Comparison of ENCODE assay signal across 14 cellular contexts in genomic region chr7:111384065-111384891, GRCh38.
DNase-seq lines count a peak whose midpoint lies in the region; ATAC-seq, FAIRE-seq and TF ChIP-seq lines count a peak whose summit lies in the region.
"Had no signal": no experiment of that assay in that cellular context is flagged by ENCODE, and none has a peak within 500 bp of the region (broad histone marks: within the 10 kb centered on the region; RNA-seq: fewer than 3 reads in every experiment).

No MANE protein-coding gene starts in this region.

- POLR2A ChIA-PET in A549 (lab: Yijun Ruan, JAX) = no interaction called here

- no peak overlapping the region for H3K27ac Mint-ChIP-seq in immature natural killer cell
- H3K27ac Mint-ChIP-seq: activated CD4-positive, alpha-beta T cell treated with anti-CD3 and anti-CD28 coated beads, Interleukin-2, amount 10 ng/mL, durations not matched to agents 7 days and 5 days; activated T-helper 2 cell treated with anti-CD3 and anti-CD28 coated beads, Interferon-gamma antibody, Interleukin-2, Interleukin-4, amounts not matched to agents 10 μg/mL and 5 μg/mL and 100 μg/mL, durations not matched to agents 14 hours and 24 hours and 36 hours; effector memory CD8-positive, alpha-beta T cell had no signal

- BruUV-seq in mammary epithelial cell (replicated peaks; lab: Mats Ljungman, UMichigan) = no TSS peak

- peaks cover 23% of the 10 kb centered on the region for H3K4me1 ChIP-seq in A549
- H3K4me1 ChIP-seq in mammary epithelial cell (ENCODE audit: insufficient read depth, low read length) = peaks cover 25% of the 10 kb centered on the region
- no peaks in the 10 kb centered on the region for H3K4me1 ChIP-seq in hepatocyte (ENCODE audit: insufficient read depth)
- H3K4me1 ChIP-seq in esophagus muscularis mucosa = peaks cover 0 to 3% (median 0%) of the 10 kb centered on the region in 4 donors

- peaks cover 0 to 2% of the 10 kb centered on the region in 2 donors for H3K4me1 Mint-ChIP-seq in immature natural killer cell
- H3K4me1 Mint-ChIP-seq: activated CD4-positive, alpha-beta T cell treated with anti-CD3 and anti-CD28 coated beads, Interleukin-2, amount 10 ng/mL, durations not matched to agents 7 days and 5 days had no signal

- H3K27me3 Mint-ChIP-seq in immature natural killer cell (ENCODE audit: low read depth in 3 of 3) = peaks cover 0 to 2% (median 0%) of the 10 kb centered on the region in 3 donors
- H3K27me3 Mint-ChIP-seq: activated CD4-positive, alpha-beta T cell treated with anti-CD3 and anti-CD28 coated beads, Interleukin-2, amount 10 ng/mL, durations not matched to agents 7 days and 5 days; effector memory CD8-positive, alpha-beta T cell had no signal

- no peak overlapping the region for H3K9ac ChIP-seq in mammary epithelial cell (ENCODE audit: insufficient read depth, low read length)

- H2AFZ ChIP-seq in mammary epithelial cell (ENCODE audit: low read depth, low read length) = peak overlapping the region; percentile 46
- no peak overlapping the region for H2AFZ ChIP-seq in hepatocyte

- peaks cover 0 to 8% (median 6%) of the 10 kb centered on the region in 3 donors for H3K36me3 Mint-ChIP-seq in immature natural killer cell

- H3K9me3 Mint-ChIP-seq in immature natural killer cell = peaks cover 2 to 13% (median 6%) of the 10 kb centered on the region in 6 donors
- H3K9me3 Mint-ChIP-seq: activated T-helper 2 cell treated with anti-CD3 and anti-CD28 coated beads, Interferon-gamma antibody, Interleukin-2, Interleukin-4, amounts not matched to agents 10 μg/mL and 5 μg/mL and 100 μg/mL, durations not matched to agents 14 hours and 24 hours and 36 hours had no signal

- H3K27ac ChIP-seq in A549 (peak overlapping the region; percentile 59 to 81), mammary epithelial cell (ENCODE audit: insufficient read depth, low read depth, low read length) (peak overlapping the region; percentile 26), hepatocyte (no peak overlapping the region), esophagus muscularis mucosa (replicated peaks in 1 of 4) (no peak overlapping the region)
- H3K27ac ChIP-seq: ovary had no signal

- TF ChIP-seq CTCF in A549 (IDR thresholded peaks at IDR 0.05) (no peak), mammary epithelial cell (conservative IDR thresholded peaks at IDR 0.05 in 1 of 2, IDR thresholded peaks at IDR 0.05 in 1 of 2; ENCODE audit: extremely low read depth in 1 of 2, insufficient read depth in 1 of 2, low read depth in 1 of 2, low read length in 2 of 2) (no peak), hepatocyte (IDR thresholded peaks at IDR 0.05; ENCODE audit: poor library complexity) (no peak), esophagus muscularis mucosa (IDR thresholded peaks at IDR 0.05) (no peak)

- H3K4me3 ChIP-seq in A549 (no peak overlapping the region), mammary epithelial cell (replicated peaks in 1 of 3; ENCODE audit: insufficient read depth in 1 of 3, low read depth in 2 of 3, low read length in 3 of 3) (no peak overlapping the region), hepatocyte (no peak overlapping the region), esophagus muscularis mucosa (no peak overlapping the region)
- H3K4me3 ChIP-seq: ovary had no signal

- DNase-seq in A549 (ENCODE audit: low read depth in 1 of 2, low spot score in 1 of 2) (peak; percentile 35 to 38), HT1080 (ENCODE audit: low read depth) (peak; percentile 11), mammary epithelial cell (peak; percentile 68), hepatocyte (ENCODE audit: low spot score) (peak; percentile 11), immature natural killer cell (no peak), esophagus muscularis mucosa (ENCODE audit: extremely low spot score) (no peak), NCI-H187 treated with DMSO at 0.1 percent for 48 hours (lab: John Stamatoyannopoulos, UW) (no peak)
- DNase-seq: activated CD4-positive, alpha-beta T cell treated with anti-CD3 and anti-CD28 coated beads, Interleukin-2, amount 10 ng/mL, durations not matched to agents 7 days and 5 days; effector memory CD8-positive, alpha-beta T cell; H7; ovary; substantia nigra had no signal

- CTCF ChIA-PET in A549 (lab: Yijun Ruan, JAX) (no interaction called here), mammary epithelial cell (lab: Charles Lee; ENCODE audit: low non-redundant PET) (interaction anchor here (0.6 kb wide), 1 partner anchor 15 kb away, joined by 4 read pairs; no protein-coding TSS in a partner anchor)

- dilution Hi-C loops in mammary epithelial cell (cut with HindIII; ENCODE audit: low sequenced_read_pairs) = no loop called here

- no peaks in the 10 kb centered on the region for H4K20me1 ChIP-seq in mammary epithelial cell (ENCODE audit: insufficient read depth, low read length)
- no peaks in the 10 kb centered on the region for H4K20me1 ChIP-seq in hepatocyte (ENCODE audit: insufficient read depth, poor library complexity, severe bottlenecking)

- in situ Hi-C loops in mammary epithelial cell (cut with MboI; ENCODE audit: low sequenced_read_pairs in 2 of 2) = no loop called here

- H3K27me3 ChIP-seq in mammary epithelial cell (ENCODE audit: insufficient read depth, low read length) (no peaks in the 10 kb centered on the region), hepatocyte (no peaks in the 10 kb centered on the region), esophagus muscularis mucosa (no peaks in the 10 kb centered on the region)
- H3K27me3 ChIP-seq: ovary had no signal

- TF ChIP-seq EP300 in A549 (IDR thresholded peaks at IDR 0.05) = no peak
- TF ChIP-seq EP300 in esophagus muscularis mucosa (IDR thresholded peaks at IDR 0.05) = no peak

- H3K36me3 ChIP-seq in mammary epithelial cell (ENCODE audit: insufficient read depth, low read length) (no peaks in the 10 kb centered on the region), hepatocyte (replicated peaks; ENCODE audit: insufficient read depth, low read depth) (no peaks in the 10 kb centered on the region), esophagus muscularis mucosa (no peaks in the 10 kb centered on the region)
- H3K36me3 ChIP-seq: ovary had no signal

- H3K9me3 ChIP-seq in A549 (no peaks in the 10 kb centered on the region), mammary epithelial cell (replicated peaks; ENCODE audit: insufficient read depth, low read length) (no peaks in the 10 kb centered on the region), hepatocyte (ENCODE audit: low read depth) (no peaks in the 10 kb centered on the region), esophagus muscularis mucosa (no peaks in the 10 kb centered on the region)
- H3K9me3 ChIP-seq: ovary had no signal

- no peaks in the 10 kb centered on the region for H3K9me2 ChIP-seq in hepatocyte (replicated peaks; ENCODE audit: insufficient read depth)

- peak overlapping the region; percentile 63 for H3K4me2 ChIP-seq in A549
- H3K4me2 ChIP-seq in mammary epithelial cell (ENCODE audit: insufficient read depth, low read depth, low read length) = no peak overlapping the region
- H3K4me2 ChIP-seq in hepatocyte = no peak overlapping the region

- no peak for TF ChIP-seq RAD21 in A549 (conservative IDR thresholded peaks at IDR 0.05 in 1 of 2, IDR thresholded peaks at IDR 0.05 in 1 of 2)

- FAIRE-seq in A549 (lab: Jason Lieb, UNC) = peak; percentile 39

- WGBS in A549 (ENCODE audit: missing lambda C conversion rate) = 67% methylated on average over 3 of the region's 3 CpGs
- WGBS in mammary epithelial cell (ENCODE audit: low coverage, missing lambda C conversion rate) = 15% methylated on average over 1 of the region's 3 CpGs
- 95% methylated on average over 3 of the region's 3 CpGs for WGBS in hepatocyte (ENCODE audit: low lambda C conversion rate, missing lambda C conversion rate)
- WGBS in esophagus muscularis mucosa = 91% methylated on average over 3 of the region's 3 CpGs

- no peak overlapping the region for H3K4me3 Mint-ChIP-seq in immature natural killer cell
- H3K4me3 Mint-ChIP-seq: activated CD4-positive, alpha-beta T cell treated with anti-CD3 and anti-CD28 coated beads, Interleukin-2, amount 10 ng/mL, durations not matched to agents 7 days and 5 days; effector memory CD8-positive, alpha-beta T cell had no signal

- TF ChIP-seq POLR2A in A549 (IDR thresholded peaks at IDR 0.05; ENCODE audit: low read length) (no peak), esophagus muscularis mucosa (IDR thresholded peaks at IDR 0.05; ENCODE audit: low read depth) (no peak)

- H3K79me2 ChIP-seq in mammary epithelial cell (ENCODE audit: insufficient read depth, low read length) (no peaks in the 10 kb centered on the region), hepatocyte (no peaks in the 10 kb centered on the region)

- intact Hi-C loops in mammary epithelial cell (cut with micrococcal nuclease) = no loop called here
- intact Hi-C loops in esophagus muscularis mucosa (cut with DNase I) = no loop called here

- ATAC-seq in A549 (peak; percentile 86 to 91; a peak in 5 of 6 replicates), HG03442 (IDR thresholded peaks at IDR 0.05; ENCODE audit: unreplicated experiment) (no peak)
- ATAC-seq: effector memory CD8-positive, alpha-beta T cell had no signal

TF ChIP-seq in A549, 52 proteins besides CTCF, POLR2A, EP300 and RAD21:
- TF ChIP-seq BCL3 (IDR thresholded peaks at IDR 0.05) = no peak
- TF ChIP-seq JUNB (IDR thresholded peaks at IDR 0.05) = peak; percentile 73
- TF ChIP-seq FOSL2 (IDR thresholded peaks at IDR 0.05) = peak; percentile 90
- peak; percentile 93 for TF ChIP-seq FOSL2 (CRISPR knock-in tag; IDR thresholded peaks at IDR 0.05)

Comparison
In these comparisons a context has a peak if more than half of its experiments do, and no peak if none do; other contexts are left out.
1. DNase-seq: peak in A549 (2 of 2), HT1080 (single experiment), mammary epithelial cell (single experiment) and hepatocyte (single experiment); none in immature natural killer cell (0 of 3), esophagus muscularis mucosa (single experiment) and NCI-H187 treated with DMSO at 0.1 percent for 48 hours (single experiment).
2. H3K27ac ChIP-seq: peak in A549 (2 of 2) and mammary epithelial cell (single experiment); none in hepatocyte (single experiment) and esophagus muscularis mucosa (0 of 4).